Comparison of ENCODE assay signal across 19 cellular contexts in the genomic region with DNA sequence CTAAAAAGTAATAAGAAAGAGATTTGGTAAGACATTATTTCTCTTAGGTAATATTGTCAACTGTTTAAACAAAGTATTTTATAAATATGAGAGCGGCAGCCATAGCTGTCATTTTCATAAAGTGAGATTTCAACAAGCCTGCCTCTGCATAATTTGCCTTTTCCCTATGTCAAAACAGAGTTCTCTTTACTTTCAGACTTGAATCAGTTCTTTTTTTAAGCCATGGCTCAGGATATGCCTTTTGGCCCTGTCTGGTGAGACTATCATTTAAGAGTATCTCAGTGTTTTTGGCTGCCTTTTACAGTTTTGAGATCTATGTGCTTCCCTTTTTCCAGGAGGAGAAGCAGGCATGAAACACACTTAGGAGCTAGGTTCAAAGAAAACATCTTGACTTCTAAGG. TPM values are rescaled to one million over a fixed set of nuclear protein-coding genes. Genes with fewer than 3 reads are reported as not detected.
"Had no signal": no experiment of that assay in that cellular context is flagged by ENCODE, and none has a peak within 500 bp of the region (broad histone marks: within the 10 kb centered on the region; RNA-seq: fewer than 3 reads in every experiment).

No MANE protein-coding gene starts in this region.

- H3K36me3 Mint-ChIP-seq: activated CD4-positive, alpha-beta memory T cell treated with anti-CD3 and anti-CD28 coated beads for 36 hours; activated naive CD8-positive, alpha-beta T cell treated with anti-CD3 and anti-CD28 coated beads, Interleukin-2, amount 10 ng/mL, durations not matched to agents 7 days and 5 days; memory B cell; naive thymus-derived CD4-positive, alpha-beta T cell; T-cell; WTC11 had no signal

- H3K9me3 ChIP-seq: gastrocnemius medialis, left lung, mucosa of descending colon, ovary had no signal

- H3K27ac ChIP-seq: brain microvascular endothelial cell, gastrocnemius medialis, ovary had no signal

- H3K4me3 Mint-ChIP-seq: activated CD4-positive, alpha-beta memory T cell treated with anti-CD3 and anti-CD28 coated beads for 36 hours; activated CD4-positive, alpha-beta T cell treated with anti-CD3 and anti-CD28 coated beads for 36 hours; activated naive CD8-positive, alpha-beta T cell treated with anti-CD3 and anti-CD28 coated beads, Interleukin-2, amount 10 ng/mL, durations not matched to agents 7 days and 5 days; memory B cell; naive thymus-derived CD4-positive, alpha-beta T cell; T-cell; WTC11 had no signal

- H3K4me1 Mint-ChIP-seq: activated CD4-positive, alpha-beta T cell treated with anti-CD3 and anti-CD28 coated beads for 36 hours; activated naive CD8-positive, alpha-beta T cell treated with anti-CD3 and anti-CD28 coated beads, Interleukin-2, amount 10 ng/mL, durations not matched to agents 7 days and 5 days; memory B cell; naive thymus-derived CD4-positive, alpha-beta T cell; T-cell had no signal

- H3K9me3 Mint-ChIP-seq: activated CD4-positive, alpha-beta memory T cell treated with anti-CD3 and anti-CD28 coated beads for 36 hours; activated naive CD8-positive, alpha-beta T cell treated with anti-CD3 and anti-CD28 coated beads, Interleukin-2, amount 10 ng/mL, durations not matched to agents 7 days and 5 days; activated T-helper 2 cell treated with anti-CD3 and anti-CD28 coated beads, Interferon-gamma antibody, Interleukin-2, Interleukin-4, amounts not matched to agents 10 μg/mL and 5 μg/mL and 100 μg/mL, durations not matched to agents 14 hours and 24 hours and 36 hours; WTC11 had no signal

- H3K27me3 ChIP-seq: brain microvascular endothelial cell, gastrocnemius medialis, heart left ventricle, left lung, ovary had no signal

- H3K27me3 Mint-ChIP-seq: memory B cell had no signal

- DNase-seq: activated CD4-positive, alpha-beta memory T cell treated with anti-CD3 and anti-CD28 coated beads for 36 hours; activated CD4-positive, alpha-beta T cell treated with anti-CD3 and anti-CD28 coated beads for 36 hours; activated naive CD4-positive, alpha-beta T cell treated with Interleukin-2 at 50 U/mL for 16 hours; activated naive CD8-positive, alpha-beta T cell treated with anti-CD3 and anti-CD28 coated beads, Interleukin-2, amount 10 ng/mL, durations not matched to agents 7 days and 5 days; brain microvascular endothelial cell; central memory CD4-positive, alpha-beta T cell; cortex of kidney; gastrocnemius medialis; heart left ventricle; left lung; mucosa of descending colon; naive thymus-derived CD4-positive, alpha-beta T cell; ovary; stimulated activated naive CD8-positive, alpha-beta T cell treated with anti-CD3 and anti-CD28 coated beads, Interleukin-15, Interleukin-2, amounts not matched to agents 100 U/mL and 50 U/mL, for 24 hours; T-cell; trophoblast cell had no signal

- H3K4me3 ChIP-seq: gastrocnemius medialis, heart left ventricle, left lung, mucosa of descending colon, ovary had no signal

- H3K36me3 ChIP-seq: brain microvascular endothelial cell, gastrocnemius medialis, heart left ventricle, left lung, ovary had no signal

- H3K27ac Mint-ChIP-seq: activated CD4-positive, alpha-beta memory T cell treated with anti-CD3 and anti-CD28 coated beads for 36 hours; activated CD4-positive, alpha-beta T cell treated with anti-CD3 and anti-CD28 coated beads for 36 hours; activated naive CD8-positive, alpha-beta T cell treated with anti-CD3 and anti-CD28 coated beads, Interleukin-2, amount 10 ng/mL, durations not matched to agents 7 days and 5 days; activated T-helper 2 cell treated with anti-CD3 and anti-CD28 coated beads, Interferon-gamma antibody, Interleukin-2, Interleukin-4, amounts not matched to agents 10 μg/mL and 5 μg/mL and 100 μg/mL, durations not matched to agents 14 hours and 24 hours and 36 hours; memory B cell; naive thymus-derived CD4-positive, alpha-beta T cell; T-cell; WTC11 had no signal

- H3K4me1 ChIP-seq: gastrocnemius medialis, left lung had no signal

RNA-seq across cellular contexts. Expression of gene GUCY1A1, which starts 7.5 kb away (rescaled TPM):
- total RNA-seq: activated CD4-positive, alpha-beta memory T cell treated with anti-CD3 and anti-CD28 coated beads for 36 hours; activated CD4-positive, alpha-beta T cell treated with anti-CD3 and anti-CD28 coated beads for 36 hours; activated naive CD8-positive, alpha-beta T cell treated with anti-CD3 and anti-CD28 coated beads, Interleukin-2, amount 10 ng/mL, durations not matched to agents 7 days and 5 days; activated T-helper 2 cell treated with anti-CD3 and anti-CD28 coated beads, Interferon-gamma antibody, Interleukin-2, Interleukin-4, amounts not matched to agents 10 μg/mL and 5 μg/mL and 100 μg/mL, durations not matched to agents 14 hours and 24 hours and 36 hours had no signal
